Comparison of ENCODE assay signal across 10 cellular contexts in the genomic region with DNA sequence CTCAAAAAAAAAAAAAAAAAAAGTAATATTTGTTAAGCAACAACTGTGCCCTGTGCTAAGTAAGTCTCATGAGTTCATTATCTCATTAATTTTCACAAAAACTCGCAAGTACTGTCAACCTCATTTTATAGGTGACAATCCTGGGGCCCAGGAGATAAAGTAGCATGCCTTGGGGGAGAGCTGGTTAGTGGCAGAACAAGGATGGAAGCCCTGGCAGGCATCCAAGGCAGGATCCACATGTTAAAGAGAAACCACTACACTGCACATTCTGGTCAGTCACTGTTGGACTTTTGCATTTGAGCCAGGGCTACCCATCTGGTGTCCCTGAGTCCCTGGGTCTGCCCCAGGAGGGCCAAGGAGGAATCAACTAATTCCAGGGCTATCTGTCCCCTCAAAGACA. TPM values are rescaled to one million over a fixed set of nuclear protein-coding genes. Genes with fewer than 3 reads are reported as not detected.
A peak's percentile ranks its signal among the peaks of the same experiment; 100 is the strongest.
DNase-seq lines count a peak whose midpoint lies in the region; ATAC-seq and TF ChIP-seq lines count a peak whose summit lies in the region.
"Had no signal": no experiment of that assay in that cellular context is flagged by ENCODE, and none has a peak within 500 bp of the region (broad histone marks: within the 10 kb centered on the region; RNA-seq: fewer than 3 reads in every experiment).

No MANE protein-coding gene starts in this region.

- no peaks in the 10 kb centered on the region for H3K36me3 Mint-ChIP-seq in activated naive CD8-positive, alpha-beta T cell treated with anti-CD3 and anti-CD28 coated beads, Interleukin-2, amount 50 U/mL, for 24 hours (ENCODE audit: low read depth)

- peak overlapping the region; percentile 22 for H3K27ac Mint-ChIP-seq in activated naive CD8-positive, alpha-beta T cell treated with anti-CD3 and anti-CD28 coated beads, Interleukin-2, amount 50 U/mL, for 24 hours

- TF ChIP-seq CTCF in BE2C (IDR thresholded peaks at IDR 0.05; ENCODE audit: low read depth, low read length): no peak
- TF ChIP-seq CTCF in HFF-Myc (IDR thresholded peaks at IDR 0.05; ENCODE audit: low read depth, low read length, missing control alignments): no peak
- no peak for TF ChIP-seq CTCF in right lobe of liver (IDR thresholded peaks at IDR 0.05)
- no peak for TF ChIP-seq CTCF in ascending aorta (IDR thresholded peaks at IDR 0.05)

- no peak for TF ChIP-seq POLR2A in right lobe of liver (IDR thresholded peaks at IDR 0.05)

- H3K9me3 ChIP-seq in BE2C (peaks cover 14% of the 10 kb centered on the region), right lobe of liver (no peaks in the 10 kb centered on the region), ascending aorta (peaks cover 0 to 9% of the 10 kb centered on the region in 2 donors)

- no peak overlapping the region for H3K27ac ChIP-seq in right lobe of liver
- H3K27ac ChIP-seq in ascending aorta: peak overlapping the region in 1 of 2 donors; percentile 1

- 53% methylated on average over 1 of the region's 1 CpG for WGBS in right lobe of liver (ENCODE audit: insufficient coverage, low coverage, low lambda C conversion rate, missing lambda C conversion rate)

- no peak overlapping the region for H3K4me3 Mint-ChIP-seq in activated naive CD8-positive, alpha-beta T cell treated with anti-CD3 and anti-CD28 coated beads, Interleukin-2, amount 50 U/mL, for 24 hours

- H3K27me3 Mint-ChIP-seq in activated naive CD8-positive, alpha-beta T cell treated with anti-CD3 and anti-CD28 coated beads, Interleukin-2, amount 50 U/mL, for 24 hours: no peaks in the 10 kb centered on the region

- H3K4me1 ChIP-seq in BE2C (peaks cover 21% of the 10 kb centered on the region), right lobe of liver (peaks cover 0 to 9% (median 0%) of the 10 kb centered on the region in 4 donors), ascending aorta (peaks cover 0 to 6% of the 10 kb centered on the region in 2 donors)

- no peaks in the 10 kb centered on the region for H3K36me3 ChIP-seq in BE2C
- no peaks in the 10 kb centered on the region for H3K36me3 ChIP-seq in right lobe of liver
- no peaks in the 10 kb centered on the region for H3K36me3 ChIP-seq in ascending aorta

- ATAC-seq in activated naive CD8-positive, alpha-beta T cell treated with anti-CD3 and anti-CD28 coated beads, Interleukin-2, amount 50 U/mL, for 24 hours: no peak
- ATAC-seq in right lobe of liver (peak; percentile 9 to 16 (median 14)), GM18867 (IDR thresholded peaks at IDR 0.05; ENCODE audit: unreplicated experiment) (no peak)
- ATAC-seq: GM12878 had no signal

- H3K9me3 Mint-ChIP-seq in activated naive CD8-positive, alpha-beta T cell treated with anti-CD3 and anti-CD28 coated beads, Interleukin-2, amount 50 U/mL, for 24 hours: no peaks in the 10 kb centered on the region

- peaks cover 89% of the 10 kb centered on the region for H3K4me1 Mint-ChIP-seq in activated naive CD8-positive, alpha-beta T cell treated with anti-CD3 and anti-CD28 coated beads, Interleukin-2, amount 50 U/mL, for 24 hours

- intact Hi-C loops in right lobe of liver (cut with DNase I): no loop called here
- intact Hi-C loops in ascending aorta (cut with DNase I): no loop called here

- no peak overlapping the region for H3K4me3 ChIP-seq in BE2C (ENCODE audit: low read depth, low read length)
- no peak overlapping the region for H3K4me3 ChIP-seq in HFF-Myc (replicated peaks; ENCODE audit: low read depth, low read length)
- H3K4me3 ChIP-seq in right lobe of liver: no peak overlapping the region
- no peak overlapping the region for H3K4me3 ChIP-seq in ascending aorta
- H3K4me3 ChIP-seq: GM12878 had no signal

- H3K27me3 ChIP-seq in BE2C (no peaks in the 10 kb centered on the region), right lobe of liver (no peaks in the 10 kb centered on the region), ascending aorta (no peaks in the 10 kb centered on the region)

- DNase-seq in BE2C (peak; percentile 72), HFF-Myc (ENCODE audit: extremely low read depth, low read depth) (peak; percentile 51), right lobe of liver (peak in 1 of 3 donors; percentile 74), NCI-H774 (lab: John Stamatoyannopoulos, UW) (no peak), ascending aorta (ENCODE audit: low spot score in 2 of 2) (no peak), HuH-7.5 (ENCODE audit: low spot score) (no peak)
- DNase-seq in activated naive CD8-positive, alpha-beta T cell treated with anti-CD3 and anti-CD28 coated beads, Interleukin-2, amount 50 U/mL, for 24 hours: no peak
- DNase-seq: stimulated activated naive CD4-positive, alpha-beta T cell treated with Interleukin-2 at 50 U/mL for 16 hours had no signal

RNA-seq across cellular contexts. Expression of gene ZFP36L2, which starts 54.6 kb away (rescaled TPM):
- 17.9 TPM for polyA plus RNA-seq in BE2C (2012; ENCODE audit: insufficient read depth, insufficient read length, low read depth)
- total RNA-seq in right lobe of liver (10 to 100 TPM; 20.8 to 50.0 (median 33.6) TPM), ascending aorta (148 TPM)

Comparison
In these comparisons a context has a peak if more than half of its experiments do, and no peak if none do; other contexts are left out.
1. DNase-seq: peak in BE2C (single experiment) and HFF-Myc (single experiment); none in activated naive CD8-positive, alpha-beta T cell treated with anti-CD3 and anti-CD28 coated beads, Interleukin-2, amount 50 U/mL, for 24 hours (single experiment), NCI-H774 (single experiment), ascending aorta (0 of 2) and HuH-7.5 (single experiment).
2. ATAC-seq: peak in right lobe of liver (4 of 4); none in activated naive CD8-positive, alpha-beta T cell treated with anti-CD3 and anti-CD28 coated beads, Interleukin-2, amount 50 U/mL, for 24 hours (single experiment) and GM18867 (single experiment).